ENCODE assay signal across 8 cellular contexts in genomic region chr2:45169339-45170190, GRCh38.
DNase-seq lines count a peak whose midpoint lies in the region; ATAC-seq and TF ChIP-seq lines count a peak whose summit lies in the region.

No MANE protein-coding gene starts in this region.

- H3K4me3 ChIP-seq in endodermal cell (ENCODE audit: low read length) = peak overlapping the region; percentile 72

- ATAC-seq in GM19455 (IDR thresholded peaks at IDR 0.05; ENCODE audit: unreplicated experiment) = no peak

- WGBS in endodermal cell (ENCODE audit: insufficient coverage in 1 of 2, insufficient read length in 1 of 2), 2 experiments = 1% methylated on average over 26 to 95 of the region's 95 CpGs

- no peak overlapping the region for H3K27ac Mint-ChIP-seq in endodermal cell
- H3K27ac Mint-ChIP-seq in nephron progenitor cell = no peak overlapping the region

- TF ChIP-seq CTCF in endodermal cell (conservative IDR thresholded peaks at IDR 0.05) (peak; percentile 22), nephron progenitor cell (IDR thresholded peaks at IDR 0.05) (no peak)

- peak overlapping the region; percentile 51 for H3K4me3 Mint-ChIP-seq in endodermal cell
- H3K4me3 Mint-ChIP-seq in nephron progenitor cell = peak overlapping the region; percentile 79

- no peaks in the 10 kb centered on the region for H3K9me3 ChIP-seq in endodermal cell (ENCODE audit: control insufficient read depth, low read length)

- H3K9me3 Mint-ChIP-seq in endodermal cell (no peaks in the 10 kb centered on the region), nephron progenitor cell (no peaks in the 10 kb centered on the region)

- H3K36me3 ChIP-seq in endodermal cell (ENCODE audit: control insufficient read depth, insufficient read depth, low read length) = no peaks in the 10 kb centered on the region

- H3K36me3 Mint-ChIP-seq in endodermal cell (ENCODE audit: low read depth) (no peaks in the 10 kb centered on the region), nephron progenitor cell (ENCODE audit: low read depth) (no peaks in the 10 kb centered on the region)

- H3K27me3 Mint-ChIP-seq in endodermal cell (ENCODE audit: insufficient read depth) (peaks cover 95% of the 10 kb centered on the region), nephron progenitor cell (ENCODE audit: low read depth, poor library complexity) (peaks cover 88% of the 10 kb centered on the region)

- peaks cover 97% of the 10 kb centered on the region for H3K27me3 ChIP-seq in endodermal cell (ENCODE audit: control insufficient read depth, insufficient read depth, low read length, poor library complexity, severe bottlenecking)

- H3K9ac ChIP-seq in endodermal cell (ENCODE audit: extremely low read depth, low read length, poor library complexity, severe bottlenecking) = no peak overlapping the region

- no peak overlapping the region for H3K27ac ChIP-seq in endodermal cell (ENCODE audit: low read depth, low read length)

- peak; percentile 49 to 55 for DNase-seq in NCI-H2081 (lab: John Stamatoyannopoulos, UW)
- DNase-seq in NCI-H2081 treated with DMSO at 0.1 percent for 48 hours (lab: John Stamatoyannopoulos, UW) = no peak
- peak; percentile 43 for DNase-seq in NCI-H526 treated with DMSO at 0.1 percent for 48 hours (lab: John Stamatoyannopoulos, UW)
- DNase-seq in endodermal cell = peak; percentile 84
- peak; percentile 67 for DNase-seq in nephron progenitor cell
- DNase-seq in NK-92 treated with Interleukin-12 subunit alpha and Interleukin-12 subunit beta, amount 100 ng/mL, for 24 hours (lab: John Stamatoyannopoulos, UW) = no peak
- no peak for DNase-seq in stimulated activated CD4-positive, alpha-beta T cell treated with anti-CD3 and anti-CD28 coated beads, Interleukin-4, amount 100 ng/mL, for 1 hour

- peaks cover 3% of the 10 kb centered on the region for H3K4me1 ChIP-seq in endodermal cell (ENCODE audit: control insufficient read depth, insufficient read depth, low read length)

- peaks cover 10% of the 10 kb centered on the region for H3K4me1 Mint-ChIP-seq in endodermal cell
- peaks cover 66% of the 10 kb centered on the region for H3K4me1 Mint-ChIP-seq in nephron progenitor cell

Comparison
In these comparisons a context has a peak if more than half of its experiments do, and no peak if none do; other contexts are left out.
1. DNase-seq: peak in NCI-H2081 (2 of 2), NCI-H526 treated with DMSO at 0.1 percent for 48 hours (single experiment), endodermal cell (single experiment) and nephron progenitor cell (single experiment); none in NCI-H2081 treated with DMSO at 0.1 percent for 48 hours (single experiment), NK-92 treated with Interleukin-12 subunit alpha and Interleukin-12 subunit beta, amount 100 ng/mL, for 24 hours (single experiment) and stimulated activated CD4-positive, alpha-beta T cell treated with anti-CD3 and anti-CD28 coated beads, Interleukin-4, amount 100 ng/mL, for 1 hour (single experiment).